ENCODE assay signal across 9 cellular contexts in genomic region chr3:4834403-4834866, GRCh38.
DNase-seq lines count a peak whose midpoint lies in the region; ATAC-seq, FAIRE-seq and TF ChIP-seq lines count a peak whose summit lies in the region.
"Had no signal": no experiment of that assay in that cellular context is flagged by ENCODE, and none has a peak within 500 bp of the region (broad histone marks: within the 10 kb centered on the region; RNA-seq: fewer than 3 reads in every experiment).

No MANE protein-coding gene starts in this region.

- H4K91ac ChIP-seq in IMR-90 (ENCODE audit: insufficient read depth, low read depth, low read length): no peak overlapping the region

- no peaks in the 10 kb centered on the region for H4K20me1 ChIP-seq in IMR-90 (ENCODE audit: insufficient read depth, low read length)

- DNase-seq in IMR-90 (peak; percentile 17), activated T-cell treated with anti-CD3 and anti-CD28 coated beads for 4 hours (peak; percentile 54), kidney (no peak), NCI-H748 treated with DMSO at 0.1 percent for 48 hours (lab: John Stamatoyannopoulos, UW) (no peak), H7 (no peak), A172 (ENCODE audit: low spot score) (no peak)
- peak; percentile 63 to 69 (median 68) for DNase-seq in stimulated activated CD4-positive, alpha-beta T cell treated with anti-CD3 and anti-CD28 coated beads, Interleukin-12 subunit alpha, Interleukin-12 subunit beta, amount 100 ng/mL, for 48 hours (ENCODE audit: low read depth in 2 of 3, low spot score in 1 of 3)

- no peak overlapping the region for H2BK15ac ChIP-seq in IMR-90 (ENCODE audit: low read depth, low read length)

- in situ Hi-C loops in IMR-90 (cut with MboI; ENCODE audit: low sequenced_read_pairs): loop anchor here (10.0 kb wide), 1 partner anchor 140 kb away; the partner anchor contains the start of gene BHLHE40

- H2BK5ac ChIP-seq in IMR-90 (ENCODE audit: low read depth, low read length, poor library complexity, severe bottlenecking): no peak overlapping the region

- H3K4ac ChIP-seq in IMR-90 (ENCODE audit: low read depth, low read length): peak overlapping the region; percentile 67; the same call in 1 of the 2 replicates

- TF ChIP-seq RAD21 in IMR-90 (IDR thresholded peaks at IDR 0.05; ENCODE audit: low read length): no peak

- peak overlapping the region; percentile 27 for H2AFZ ChIP-seq in IMR-90 (replicated peaks; ENCODE audit: low read length, poor library complexity)

- H3K9me1 ChIP-seq in IMR-90 (ENCODE audit: insufficient read depth, low read length): peaks cover 6% of the 10 kb centered on the region

- CTCF ChIA-PET in IMR-90 (lab: Yijun Ruan, JAX): interaction anchor here (0.8 kb wide), 1 partner anchor 165 kb away, joined by 3 read pairs; no protein-coding TSS in a partner anchor

- no peaks in the 10 kb centered on the region for H3K79me1 ChIP-seq in IMR-90 (ENCODE audit: low read depth in 1 of 2, low read length in 2 of 2)

- no peak for FAIRE-seq in kidney (lab: Jason Lieb, UNC)
- FAIRE-seq: keratinocyte had no signal

- intact Hi-C loops in IMR-90 (cut with micrococcal nuclease): loop anchor here (5.0 kb wide), 1 partner anchor 193 kb away; no protein-coding TSS in a partner anchor
- intact Hi-C loops in kidney (cut with DNase I): no loop called here

- H3K27ac ChIP-seq in IMR-90 (ENCODE audit: insufficient read depth, low read length) (no peak overlapping the region), kidney (ENCODE audit: low read depth in 2 of 2, low read length in 2 of 2) (no peak overlapping the region)

- H3K18ac ChIP-seq in IMR-90 (ENCODE audit: low read depth, low read length): no peak overlapping the region

- WGBS in IMR-90 (ENCODE audit: extremely low coverage in 2 of 2, insufficient read length in 1 of 2), 2 experiments: 90% methylated on average over 2 of the region's 8 CpGs; no CpG with 5 or more reads in 1 of the 2 experiments

- H4K5ac ChIP-seq in IMR-90 (ENCODE audit: low read depth, low read length): no peak overlapping the region

- H3K4me2 ChIP-seq in IMR-90 (ENCODE audit: low read depth, low read length): no peak overlapping the region

- no peak overlapping the region for H2AK9ac ChIP-seq in IMR-90 (replicated peaks; ENCODE audit: low read depth, low read length, poor library complexity)

- TF ChIP-seq CTCF in IMR-90 (conservative IDR thresholded peaks at IDR 0.05; ENCODE audit: low read depth, low read length) (no peak), kidney (IDR thresholded peaks at IDR 0.05; ENCODE audit: borderline replicate concordance, extremely low read depth, insufficient read depth) (no peak)

- H2AK5ac ChIP-seq in IMR-90 (ENCODE audit: low read depth, low read length): no peak overlapping the region

- POLR2A ChIA-PET in IMR-90 (lab: Charles Lee; ENCODE audit: unreplicated experiment): no interaction called here

- no TSS peak for BruUV-seq in IMR-90 (replicated peaks; lab: Mats Ljungman, UMichigan)

- dilution Hi-C loops in IMR-90 (cut with HindIII; ENCODE audit: low sequenced_read_pairs, unreplicated experiment): no loop called here

- H3K9ac ChIP-seq in IMR-90 (ENCODE audit: low read depth, low read length) (no peak overlapping the region), kidney (ENCODE audit: low read length in 2 of 2) (no peak overlapping the region)

- no peak overlapping the region for H2BK120ac ChIP-seq in IMR-90 (ENCODE audit: low read depth, low read length)

- no peak overlapping the region for H3K14ac ChIP-seq in IMR-90 (replicated peaks; ENCODE audit: low read depth, low read length)

- ATAC-seq in GM21390 (IDR thresholded peaks at IDR 0.05; ENCODE audit: unreplicated experiment): peak; percentile 48
- ATAC-seq in IMR-90 (ENCODE audit: low read depth): no peak

- H3K4me1 ChIP-seq in IMR-90 (ENCODE audit: control insufficient read depth, insufficient read depth, low read length): peaks cover 6% of the 10 kb centered on the region
- no peaks in the 10 kb centered on the region for H3K4me1 ChIP-seq in kidney (ENCODE audit: control insufficient read depth in 1 of 2, insufficient read depth in 1 of 2, low read depth in 1 of 2, low read length in 2 of 2)

- H3K36me3 ChIP-seq in IMR-90 (ENCODE audit: control insufficient read depth, insufficient read depth, low read length) (no peaks in the 10 kb centered on the region), kidney (ENCODE audit: control insufficient read depth in 1 of 2, insufficient read depth in 2 of 2, low read length in 2 of 2) (peaks cover 4 to 18% of the 10 kb centered on the region in 2 donors), H7 (replicated peaks; ENCODE audit: control insufficient read depth, insufficient read depth, low read length) (no peaks in the 10 kb centered on the region)

- H3K4me3 ChIP-seq in IMR-90 (ENCODE audit: insufficient read depth, low read depth, low read length): no peak overlapping the region
- no peak overlapping the region for H3K4me3 ChIP-seq in kidney (ENCODE audit: low read length in 2 of 2)
- H3K4me3 ChIP-seq in H7 (ENCODE audit: insufficient read depth, low read depth, low read length): no peak overlapping the region

- H2BK20ac ChIP-seq in IMR-90 (ENCODE audit: low read depth, low read length): no peak overlapping the region

- H3K23ac ChIP-seq in IMR-90 (ENCODE audit: low read depth, low read length): no peak overlapping the region

- no peak for TF ChIP-seq POLR2A in IMR-90 (IDR thresholded peaks at IDR 0.05; ENCODE audit: low read depth, low read length)

- H3K9me3 ChIP-seq in IMR-90 (ENCODE audit: control insufficient read depth, insufficient read depth, low read length) (no peaks in the 10 kb centered on the region), kidney (ENCODE audit: control insufficient read depth in 1 of 2, low read length in 2 of 2) (no peaks in the 10 kb centered on the region)

- H4K8ac ChIP-seq in IMR-90 (ENCODE audit: low read depth in 2 of 2, low read length in 2 of 2): no peak overlapping the region

- H3K56ac ChIP-seq in IMR-90 (ENCODE audit: extremely low read depth, insufficient read depth, low read length): no peak overlapping the region

- H3K27me3 ChIP-seq in IMR-90 (ENCODE audit: control insufficient read depth, insufficient read depth, low read length) (no peaks in the 10 kb centered on the region), H7 (ENCODE audit: control insufficient read depth, insufficient read depth, low read length) (no peaks in the 10 kb centered on the region)

TF ChIP-seq in IMR-90, 13 proteins besides CTCF, POLR2A, EP300 and RAD21:
- no peak for TF ChIP-seq SMC3 (IDR thresholded peaks at IDR 0.05; ENCODE audit: low read depth, low read length)
- TF ChIP-seq RCOR1 (IDR thresholded peaks at IDR 0.05; ENCODE audit: insufficient replicate concordance, low read length): no peak
- TF ChIP-seq ELK1 (IDR thresholded peaks at IDR 0.05; ENCODE audit: borderline replicate concordance, low read depth, low read length): no peak
- TF ChIP-seq RFX5 (IDR thresholded peaks at IDR 0.05; ENCODE audit: low read depth, low read length): no peak
- TF ChIP-seq MAZ (IDR thresholded peaks at IDR 0.05; ENCODE audit: borderline replicate concordance, low read depth, low read length): no peak
- TF ChIP-seq FOS (IDR thresholded peaks at IDR 0.05; ENCODE audit: low read depth, low read length): no peak
- no peak for TF ChIP-seq CEBPB (IDR thresholded peaks at IDR 0.05; ENCODE audit: low read depth, low read length)
- TF ChIP-seq CHD1 (IDR thresholded peaks at IDR 0.05; ENCODE audit: low read depth, low read length): no peak
- no peak for TF ChIP-seq MAFK (IDR thresholded peaks at IDR 0.05; ENCODE audit: low read depth, low read length)
- no peak for TF ChIP-seq BHLHE40 (IDR thresholded peaks at IDR 0.05; ENCODE audit: low read depth, low read length)

Comparison
In these comparisons a context has a peak if more than half of its experiments do, and no peak if none do; other contexts are left out.
1. DNase-seq: peak in IMR-90 (single experiment), activated T-cell treated with anti-CD3 and anti-CD28 coated beads for 4 hours (single experiment) and stimulated activated CD4-positive, alpha-beta T cell treated with anti-CD3 and anti-CD28 coated beads, Interleukin-12 subunit alpha, Interleukin-12 subunit beta, amount 100 ng/mL, for 48 hours (3 of 3); none in kidney (single experiment), NCI-H748 treated with DMSO at 0.1 percent for 48 hours (single experiment), H7 (single experiment) and A172 (single experiment).